14 cellular contexts compared by ENCODE assay signal in genomic region chr9:105158020-105158419, GRCh38.
DNase-seq lines count a peak whose midpoint lies in the region; ATAC-seq and TF ChIP-seq lines count a peak whose summit lies in the region.
"Had no signal": no experiment of that assay in that cellular context is flagged by ENCODE, and none has a peak within 500 bp of the region (broad histone marks: within the 10 kb centered on the region; RNA-seq: fewer than 3 reads in every experiment).

No MANE protein-coding gene starts in this region.

- H3K4ac ChIP-seq in neuronal stem cell (ENCODE audit: low read length) = no peak overlapping the region

- H4K20me1 ChIP-seq in BLaER1 treated with 17β-estradiol and CSF1 and Interleukin-3, amounts not matched to agents 10 nM and 100 nM = no peaks in the 10 kb centered on the region
- H4K20me1 ChIP-seq in OCI-LY7 (ENCODE audit: insufficient read depth, low read length) = no peaks in the 10 kb centered on the region

- no peak overlapping the region for H4K91ac ChIP-seq in neuronal stem cell (ENCODE audit: low read depth, low read length, poor library complexity)

- H2BK12ac ChIP-seq in neuronal stem cell (ENCODE audit: low read length) = no peak overlapping the region

- no peak for TF ChIP-seq EP300 in transverse colon (IDR thresholded peaks at IDR 0.05; ENCODE audit: low read depth)

- WGBS in neuronal stem cell (ENCODE audit: extremely low coverage in 2 of 2, insufficient read length in 2 of 2, insufficient replicate concordance in 1 of 2), 2 donors = no CpG with 5 or more reads among the region's 12 CpGs
- 93 to 100% methylated on average over 2 to 12 of the region's 12 CpGs for WGBS in transverse colon (ENCODE audit: low coverage in 1 of 2), 2 donors

- no peak for TF ChIP-seq POLR2A in transverse colon (IDR thresholded peaks at IDR 0.05)

- H3K79me1 ChIP-seq in neuronal stem cell (ENCODE audit: low read depth, low read length) = no peaks in the 10 kb centered on the region

- H3K4me3 ChIP-seq in BLaER1 treated with 17β-estradiol and CSF1 and Interleukin-3, amounts not matched to agents 10 nM and 100 nM = no peak overlapping the region
- H3K4me3 ChIP-seq in OCI-LY7 (ENCODE audit: low read depth, low read length, poor library complexity, severe bottlenecking) (no peak overlapping the region), neuronal stem cell (ENCODE audit: low read length in 2 of 2) (no peak overlapping the region), transverse colon (no peak overlapping the region)
- H3K4me3 ChIP-seq: HAP-1 had no signal

- ATAC-seq in HG03442 (IDR thresholded peaks at IDR 0.05; ENCODE audit: unreplicated experiment) (no peak), left lobe of liver (no peak)

- H2AFZ ChIP-seq in OCI-LY7 (ENCODE audit: low read length) (0 out of 2 replicates have a peak overlapping the region, but pooled peaks have one; percentile 26), neuronal stem cell (ENCODE audit: low read length) (no peak overlapping the region)

- H3K9ac ChIP-seq in BLaER1 treated with 17β-estradiol and CSF1 and Interleukin-3, amounts not matched to agents 10 nM and 100 nM = no peak overlapping the region
- H3K9ac ChIP-seq in neuronal stem cell (ENCODE audit: low read depth, low read length, poor library complexity) = no peak overlapping the region

- no peak for DNase-seq in OCI-LY7 (ENCODE audit: low spot score)
- DNase-seq in neuronal stem cell (ENCODE audit: low spot score) = no peak
- no peak for DNase-seq in transverse colon
- no peak for DNase-seq in NAMALWA (ENCODE audit: low spot score)
- DNase-seq in left lobe of liver (ENCODE audit: low spot score) = no peak
- DNase-seq: CD8-positive, alpha-beta T cell; COR-L47; DMS153; DMS79 treated with DMSO at 0.1 percent for 48 hours; EL had no signal

- H3K18ac ChIP-seq in neuronal stem cell (ENCODE audit: low read length) = no peak overlapping the region

- H3K27me3 ChIP-seq in BLaER1 treated with 17β-estradiol and CSF1 and Interleukin-3, amounts not matched to agents 10 nM and 100 nM = no peaks in the 10 kb centered on the region
- no peaks in the 10 kb centered on the region for H3K27me3 ChIP-seq in neuronal stem cell (ENCODE audit: control insufficient read depth in 3 of 3, insufficient read depth in 3 of 3, low read depth in 1 of 3, low read length in 3 of 3)
- H3K27me3 ChIP-seq in transverse colon = no peaks in the 10 kb centered on the region

- peak overlapping the region; percentile 31 for H3K14ac ChIP-seq in neuronal stem cell (ENCODE audit: low read length)

- POLR2A ChIA-PET in OCI-LY7 (lab: Charles Lee) = interaction anchor here (1.5 kb wide), 1 partner anchor 295 kb away, joined by 4 read pairs; no protein-coding TSS in a partner anchor

- no peak overlapping the region for H2BK15ac ChIP-seq in neuronal stem cell (ENCODE audit: low read length)

- in situ Hi-C loops in transverse colon (cut with MboI; ENCODE audit: low pct_ligation_motif_present in 1 of 4, low pct_unique_long_range_greater_than_20kb in 1 of 4, low sequenced_read_pairs in 3 of 4) = loop anchor here in 3 of 4 donors (5.0 to 10.0 kb wide), 6 partner anchors 93 to 293 kb away; partner anchors contain the start of gene ABCA1 (in 2 of the 3)

- H3K4me1 ChIP-seq in BLaER1 treated with 17β-estradiol and CSF1 and Interleukin-3, amounts not matched to agents 10 nM and 100 nM = peaks cover 34 to 54% (median 42%) of the 10 kb centered on the region in 10 experiments
- H3K4me1 ChIP-seq in OCI-LY7 (ENCODE audit: insufficient read depth, low read length, poor library complexity, severe bottlenecking) = peaks cover 3% of the 10 kb centered on the region
- peaks cover 0 to 1% of the 10 kb centered on the region in 2 donors for H3K4me1 ChIP-seq in neuronal stem cell (ENCODE audit: control insufficient read depth in 2 of 2, insufficient read depth in 1 of 2, low read depth in 1 of 2, low read length in 2 of 2)
- peaks cover 0 to 14% (median 0%) of the 10 kb centered on the region in 4 donors for H3K4me1 ChIP-seq in transverse colon
- H3K4me1 ChIP-seq: HAP-1 had no signal

- H3K36me3 ChIP-seq in BLaER1 treated with 17β-estradiol and CSF1 and Interleukin-3, amounts not matched to agents 10 nM and 100 nM = no peaks in the 10 kb centered on the region; a peak in 1 of 22 replicates
- H3K36me3 ChIP-seq in OCI-LY7 (ENCODE audit: insufficient read depth, low read length) (no peaks in the 10 kb centered on the region), neuronal stem cell (replicated peaks in 1 of 2; ENCODE audit: control insufficient read depth in 2 of 2, insufficient read depth in 2 of 2, low read length in 2 of 2) (no peaks in the 10 kb centered on the region), transverse colon (no peaks in the 10 kb centered on the region)
- H3K36me3 ChIP-seq: HAP-1 had no signal

- no peaks in the 10 kb centered on the region for H3K9me2 ChIP-seq in OCI-LY7 (ENCODE audit: insufficient read depth, low read length)

- H3K9me3 ChIP-seq in BLaER1 treated with 17β-estradiol and CSF1 and Interleukin-3, amounts not matched to agents 10 nM and 100 nM (replicated peaks in 1 of 11) = peaks cover 0 to 10% (median 0%) of the 10 kb centered on the region in 11 experiments; a peak in 7 of 22 replicates
- H3K9me3 ChIP-seq in OCI-LY7 (ENCODE audit: low read length) = no peaks in the 10 kb centered on the region
- no peaks in the 10 kb centered on the region for H3K9me3 ChIP-seq in neuronal stem cell (replicated peaks in 1 of 2; ENCODE audit: control insufficient read depth in 2 of 2, insufficient read depth in 1 of 2, low read depth in 1 of 2, low read length in 2 of 2)
- no peaks in the 10 kb centered on the region for H3K9me3 ChIP-seq in transverse colon
- H3K9me3 ChIP-seq: HAP-1 had no signal

- no peak overlapping the region for H2BK5ac ChIP-seq in neuronal stem cell (ENCODE audit: low read length)

- no peak for TF ChIP-seq CTCF in OCI-LY7 (conservative IDR thresholded peaks at IDR 0.05; ENCODE audit: low read length)
- no peak for TF ChIP-seq CTCF in transverse colon (IDR thresholded peaks at IDR 0.05)

- no peak overlapping the region for H3K23ac ChIP-seq in neuronal stem cell (ENCODE audit: low read depth, low read length, poor library complexity)

- peak overlapping the region; percentile 35 to 86 (median 44); a peak in 21 of 22 replicates for H3K4me2 ChIP-seq in BLaER1 treated with 17β-estradiol and CSF1 and Interleukin-3, amounts not matched to agents 10 nM and 100 nM
- H3K4me2 ChIP-seq in OCI-LY7 (ENCODE audit: low read length) (no peak overlapping the region), neuronal stem cell (ENCODE audit: insufficient read depth, low read length, poor library complexity, severe bottlenecking) (no peak overlapping the region)

- no peak overlapping the region for H2AK5ac ChIP-seq in neuronal stem cell (ENCODE audit: low read depth, low read length)

- no TSS peak for BruUV-seq in OCI-LY7 (replicated peaks; lab: Mats Ljungman, UMichigan)

- H3K79me2 ChIP-seq in OCI-LY7 (ENCODE audit: insufficient read depth, low read depth, low read length) = no peaks in the 10 kb centered on the region

- CTCF ChIA-PET in OCI-LY7 (lab: Charles Lee; ENCODE audit: unreplicated experiment) = interaction anchor here (0.7 to 1.0 kb wide), 2 partner anchors 18 to 295 kb away, joined by 3 to 4 read pairs; no protein-coding TSS in a partner anchor

- intact Hi-C loops in OCI-LY7 (cut with micrococcal nuclease; ENCODE audit: unreplicated experiment) = no loop called here
- intact Hi-C loops in transverse colon (cut with DNase I; ENCODE audit: low total_unique reads) = no loop called here

- no peak overlapping the region for H4K8ac ChIP-seq in neuronal stem cell (ENCODE audit: low read depth, low read length)

- H2BK120ac ChIP-seq in neuronal stem cell (ENCODE audit: low read depth, low read length) = no peak overlapping the region

- H3K27ac ChIP-seq in BLaER1 treated with 17β-estradiol and CSF1 and Interleukin-3, amounts not matched to agents 10 nM and 100 nM = peak overlapping the region in 6 of 11 experiments; percentile 8 to 57 (median 26); a peak in 5 of 22 replicates
- no peak overlapping the region for H3K27ac ChIP-seq in OCI-LY7 (ENCODE audit: low read depth, low read length, poor library complexity, severe bottlenecking)
- H3K27ac ChIP-seq in neuronal stem cell (replicated peaks; ENCODE audit: low read length) = no peak overlapping the region
- H3K27ac ChIP-seq in transverse colon = peak overlapping the region; percentile 22 to 66 (median 57)
- H3K27ac ChIP-seq: HL-60 had no signal

Comparison
In these comparisons a context has a peak if more than half of its experiments do, and no peak if none do; other contexts are left out.
1. H3K27ac ChIP-seq: peak in BLaER1 treated with 17β-estradiol and CSF1 and Interleukin-3, amounts not matched to agents 10 nM and 100 nM (6 of 11) and transverse colon (4 of 4); none in OCI-LY7 (single experiment) and neuronal stem cell (single experiment).
2. H3K4me2 ChIP-seq: peak in BLaER1 treated with 17β-estradiol and CSF1 and Interleukin-3, amounts not matched to agents 10 nM and 100 nM (11 of 11); none in OCI-LY7 (single experiment) and neuronal stem cell (single experiment).